Comparison of ENCODE assay signal across 1 cellular context in the genomic region with DNA sequence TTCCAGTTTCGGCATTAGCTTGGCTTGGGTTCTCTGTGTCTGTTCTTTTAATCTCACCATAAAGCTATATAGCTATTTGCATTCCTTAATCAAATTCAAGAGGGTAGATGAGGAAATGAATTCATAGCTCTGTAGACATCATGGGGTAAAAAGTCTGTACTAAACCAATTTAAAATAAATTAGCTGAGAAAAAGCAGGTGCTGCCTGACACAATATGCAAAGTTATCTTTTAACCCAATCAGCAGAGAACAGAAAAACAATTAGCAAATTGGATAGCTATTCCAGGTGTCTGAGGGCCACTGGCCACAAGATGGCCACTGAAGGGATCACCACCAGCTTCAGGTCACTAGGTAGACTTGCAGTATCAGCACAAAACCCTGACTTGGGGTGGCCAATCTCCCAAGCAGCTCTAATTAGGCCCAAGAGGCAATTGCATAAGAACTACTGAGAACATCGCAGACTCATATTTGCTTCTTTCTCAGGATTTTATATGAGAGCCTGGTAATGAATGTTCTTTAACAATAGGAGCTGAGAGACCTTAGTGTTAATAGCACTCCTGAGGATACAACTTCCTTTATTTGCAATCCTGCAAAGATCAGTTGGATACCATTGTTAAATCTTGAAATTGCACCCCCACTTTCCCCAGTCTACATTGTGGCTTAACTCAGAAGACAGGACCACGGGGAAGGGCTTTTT.
TF ChIP-seq lines count a peak whose summit lies in the region.

No MANE protein-coding gene starts in this region.

TF ChIP-seq in H1, 55 proteins besides CTCF, POLR2A, EP300 and RAD21:
- TF ChIP-seq SIX5 (IDR thresholded peaks at IDR 0.05; ENCODE audit: low read depth, low read length) (no peak), JUN (IDR thresholded peaks at IDR 0.05; ENCODE audit: low read depth, low read length) (no peak), BCL11A (IDR thresholded peaks at IDR 0.05; ENCODE audit: low read depth in 2 of 2, low read length in 2 of 2) (no peak), CREB1 (IDR thresholded peaks at IDR 0.05) (no peak), POLR2AphosphoS5 (IDR thresholded peaks at IDR 0.05; ENCODE audit: low read depth, low read length) (no peak), RFX5 (IDR thresholded peaks at IDR 0.05; ENCODE audit: borderline replicate concordance, low read depth, low read length) (no peak), RBBP5 (IDR thresholded peaks at IDR 0.05; ENCODE audit: borderline replicate concordance, low read depth, low read length) (no peak), HDAC2 (IDR thresholded peaks at IDR 0.05; ENCODE audit: borderline replicate concordance in 1 of 2, low read depth in 2 of 2, low read length in 2 of 2) (no peak), GABPA (IDR thresholded peaks at IDR 0.05; ENCODE audit: borderline replicate concordance, insufficient read depth, low read length) (no peak), GTF2F1 (IDR thresholded peaks at IDR 0.05; ENCODE audit: borderline replicate concordance, low read depth, low read length) (no peak), POU5F1 (IDR thresholded peaks at IDR 0.05; ENCODE audit: low read depth, low read length) (no peak), CTBP2 (IDR thresholded peaks at IDR 0.05; ENCODE audit: borderline replicate concordance, insufficient read depth, insufficient read length, low read length) (no peak), KDM5A (IDR thresholded peaks at IDR 0.05; ENCODE audit: low read length) (no peak), CBX5 (IDR thresholded peaks at IDR 0.05; ENCODE audit: low read depth, low read length) (no peak), SIRT6 (IDR thresholded peaks at IDR 0.05; ENCODE audit: low read length) (no peak)
- TF ChIP-seq, protein P1, sequence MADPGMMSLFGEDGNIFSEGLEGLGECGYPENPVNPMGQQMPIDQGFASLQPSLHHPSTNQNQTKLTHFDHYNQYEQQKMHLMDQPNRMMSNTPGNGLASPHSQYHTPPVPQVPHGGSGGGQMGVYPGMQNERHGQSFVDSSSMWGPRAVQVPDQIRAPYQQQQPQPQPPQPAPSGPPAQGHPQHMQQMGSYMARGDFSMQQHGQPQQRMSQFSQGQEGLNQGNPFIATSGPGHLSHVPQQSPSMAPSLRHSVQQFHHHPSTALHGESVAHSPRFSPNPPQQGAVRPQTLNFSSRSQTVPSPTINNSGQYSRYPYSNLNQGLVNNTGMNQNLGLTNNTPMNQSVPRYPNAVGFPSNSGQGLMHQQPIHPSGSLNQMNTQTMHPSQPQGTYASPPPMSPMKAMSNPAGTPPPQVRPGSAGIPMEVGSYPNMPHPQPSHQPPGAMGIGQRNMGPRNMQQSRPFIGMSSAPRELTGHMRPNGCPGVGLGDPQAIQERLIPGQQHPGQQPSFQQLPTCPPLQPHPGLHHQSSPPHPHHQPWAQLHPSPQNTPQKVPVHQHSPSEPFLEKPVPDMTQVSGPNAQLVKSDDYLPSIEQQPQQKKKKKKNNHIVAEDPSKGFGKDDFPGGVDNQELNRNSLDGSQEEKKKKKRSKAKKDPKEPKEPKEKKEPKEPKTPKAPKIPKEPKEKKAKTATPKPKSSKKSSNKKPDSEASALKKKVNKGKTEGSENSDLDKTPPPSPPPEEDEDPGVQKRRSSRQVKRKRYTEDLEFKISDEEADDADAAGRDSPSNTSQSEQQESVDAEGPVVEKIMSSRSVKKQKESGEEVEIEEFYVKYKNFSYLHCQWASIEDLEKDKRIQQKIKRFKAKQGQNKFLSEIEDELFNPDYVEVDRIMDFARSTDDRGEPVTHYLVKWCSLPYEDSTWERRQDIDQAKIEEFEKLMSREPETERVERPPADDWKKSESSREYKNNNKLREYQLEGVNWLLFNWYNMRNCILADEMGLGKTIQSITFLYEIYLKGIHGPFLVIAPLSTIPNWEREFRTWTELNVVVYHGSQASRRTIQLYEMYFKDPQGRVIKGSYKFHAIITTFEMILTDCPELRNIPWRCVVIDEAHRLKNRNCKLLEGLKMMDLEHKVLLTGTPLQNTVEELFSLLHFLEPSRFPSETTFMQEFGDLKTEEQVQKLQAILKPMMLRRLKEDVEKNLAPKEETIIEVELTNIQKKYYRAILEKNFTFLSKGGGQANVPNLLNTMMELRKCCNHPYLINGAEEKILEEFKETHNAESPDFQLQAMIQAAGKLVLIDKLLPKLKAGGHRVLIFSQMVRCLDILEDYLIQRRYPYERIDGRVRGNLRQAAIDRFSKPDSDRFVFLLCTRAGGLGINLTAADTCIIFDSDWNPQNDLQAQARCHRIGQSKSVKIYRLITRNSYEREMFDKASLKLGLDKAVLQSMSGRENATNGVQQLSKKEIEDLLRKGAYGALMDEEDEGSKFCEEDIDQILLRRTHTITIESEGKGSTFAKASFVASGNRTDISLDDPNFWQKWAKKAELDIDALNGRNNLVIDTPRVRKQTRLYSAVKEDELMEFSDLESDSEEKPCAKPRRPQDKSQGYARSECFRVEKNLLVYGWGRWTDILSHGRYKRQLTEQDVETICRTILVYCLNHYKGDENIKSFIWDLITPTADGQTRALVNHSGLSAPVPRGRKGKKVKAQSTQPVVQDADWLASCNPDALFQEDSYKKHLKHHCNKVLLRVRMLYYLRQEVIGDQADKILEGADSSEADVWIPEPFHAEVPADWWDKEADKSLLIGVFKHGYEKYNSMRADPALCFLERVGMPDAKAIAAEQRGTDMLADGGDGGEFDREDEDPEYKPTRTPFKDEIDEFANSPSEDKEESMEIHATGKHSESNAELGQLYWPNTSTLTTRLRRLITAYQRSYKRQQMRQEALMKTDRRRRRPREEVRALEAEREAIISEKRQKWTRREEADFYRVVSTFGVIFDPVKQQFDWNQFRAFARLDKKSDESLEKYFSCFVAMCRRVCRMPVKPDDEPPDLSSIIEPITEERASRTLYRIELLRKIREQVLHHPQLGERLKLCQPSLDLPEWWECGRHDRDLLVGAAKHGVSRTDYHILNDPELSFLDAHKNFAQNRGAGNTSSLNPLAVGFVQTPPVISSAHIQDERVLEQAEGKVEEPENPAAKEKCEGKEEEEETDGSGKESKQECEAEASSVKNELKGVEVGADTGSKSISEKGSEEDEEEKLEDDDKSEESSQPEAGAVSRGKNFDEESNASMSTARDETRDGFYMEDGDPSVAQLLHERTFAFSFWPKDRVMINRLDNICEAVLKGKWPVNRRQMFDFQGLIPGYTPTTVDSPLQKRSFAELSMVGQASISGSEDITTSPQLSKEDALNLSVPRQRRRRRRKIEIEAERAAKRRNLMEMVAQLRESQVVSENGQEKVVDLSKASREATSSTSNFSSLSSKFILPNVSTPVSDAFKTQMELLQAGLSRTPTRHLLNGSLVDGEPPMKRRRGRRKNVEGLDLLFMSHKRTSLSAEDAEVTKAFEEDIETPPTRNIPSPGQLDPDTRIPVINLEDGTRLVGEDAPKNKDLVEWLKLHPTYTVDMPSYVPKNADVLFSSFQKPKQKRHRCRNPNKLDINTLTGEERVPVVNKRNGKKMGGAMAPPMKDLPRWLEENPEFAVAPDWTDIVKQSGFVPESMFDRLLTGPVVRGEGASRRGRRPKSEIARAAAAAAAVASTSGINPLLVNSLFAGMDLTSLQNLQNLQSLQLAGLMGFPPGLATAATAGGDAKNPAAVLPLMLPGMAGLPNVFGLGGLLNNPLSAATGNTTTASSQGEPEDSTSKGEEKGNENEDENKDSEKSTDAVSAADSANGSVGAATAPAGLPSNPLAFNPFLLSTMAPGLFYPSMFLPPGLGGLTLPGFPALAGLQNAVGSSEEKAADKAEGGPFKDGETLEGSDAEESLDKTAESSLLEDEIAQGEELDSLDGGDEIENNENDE (IDR thresholded peaks at IDR 0.05; ENCODE audit: insufficient replicate concordance, low read length), result no peak
